13 cellular contexts compared by ENCODE assay signal in genomic region chr13:40406405-40407138, GRCh38.
DNase-seq lines count a peak whose midpoint lies in the region; ATAC-seq, FAIRE-seq and TF ChIP-seq lines count a peak whose summit lies in the region.
"Had no signal": no experiment of that assay in that cellular context is flagged by ENCODE, and none has a peak within 500 bp of the region (broad histone marks: within the 10 kb centered on the region; RNA-seq: fewer than 3 reads in every experiment).

No MANE protein-coding gene starts in this region.

- no peaks in the 10 kb centered on the region for H3K27me3 Mint-ChIP-seq in immature natural killer cell (ENCODE audit: low read depth in 3 of 3)
- H3K27me3 Mint-ChIP-seq: activated T-cell treated with anti-CD3 and anti-CD28 coated beads, Interleukin-2, amount 50 U/mL, for 24 hours had no signal

- no peaks in the 10 kb centered on the region for H3K27me3 ChIP-seq in endothelial cell of umbilical vein (ENCODE audit: control insufficient read depth in 2 of 2, insufficient read depth in 2 of 2, low read length in 2 of 2)
- H3K27me3 ChIP-seq: neural progenitor cell had no signal

- H3K4me3 ChIP-seq in AG04449 (ENCODE audit: low read depth, low read length): no peak overlapping the region
- no peak overlapping the region for H3K4me3 ChIP-seq in endothelial cell of umbilical vein (replicated peaks in 1 of 3; ENCODE audit: insufficient read depth in 1 of 3, low read depth in 1 of 3, low read length in 3 of 3)
- H3K4me3 ChIP-seq in mucosa of descending colon: no peak overlapping the region
- H3K4me3 ChIP-seq in lower leg skin (ENCODE audit: low read depth, poor library complexity, severe bottlenecking): no peak overlapping the region
- H3K4me3 ChIP-seq: neural progenitor cell had no signal

- no peaks in the 10 kb centered on the region for H4K20me1 ChIP-seq in endothelial cell of umbilical vein (replicated peaks; ENCODE audit: control insufficient read depth, extremely low read depth, insufficient read depth, low read length)

- H2AFZ ChIP-seq in endothelial cell of umbilical vein (ENCODE audit: low read depth, low read length): no peak overlapping the region
- H2AFZ ChIP-seq: neural progenitor cell had no signal

- no peaks in the 10 kb centered on the region for H3K79me2 ChIP-seq in endothelial cell of umbilical vein (ENCODE audit: control insufficient read depth, insufficient read depth, low read length)

- peak; percentile 42 for ATAC-seq in mucosa of descending colon

- peak overlapping the region; percentile 18 for H3K4me2 ChIP-seq in endothelial cell of umbilical vein (ENCODE audit: insufficient read depth, low read length)
- H3K4me2 ChIP-seq: neural progenitor cell had no signal

- H3K9me3 ChIP-seq in endothelial cell of umbilical vein (replicated peaks; ENCODE audit: control insufficient read depth, insufficient read depth, low read length) (no peaks in the 10 kb centered on the region), mucosa of descending colon (no peaks in the 10 kb centered on the region)

- H3K9me1 ChIP-seq in endothelial cell of umbilical vein (replicated peaks; ENCODE audit: control insufficient read depth, extremely low read depth, insufficient read depth, low read length): no peaks in the 10 kb centered on the region

- H3K27ac ChIP-seq in endothelial cell of umbilical vein (ENCODE audit: insufficient read depth, low read depth, low read length): peak overlapping the region; percentile 34
- H3K27ac ChIP-seq: neural progenitor cell had no signal

- H3K4me1 Mint-ChIP-seq in immature natural killer cell: peaks cover 20 to 23% of the 10 kb centered on the region in 2 donors

- TF ChIP-seq CTCF in AG04449 (IDR thresholded peaks at IDR 0.05; ENCODE audit: insufficient read depth, low read length, missing control alignments): no peak
- TF ChIP-seq CTCF in endothelial cell of umbilical vein (IDR thresholded peaks at IDR 0.05; ENCODE audit: extremely low read depth in 1 of 2, insufficient read depth in 1 of 2, low read depth in 1 of 2, low read length in 2 of 2): no peak
- no peak for TF ChIP-seq CTCF in mucosa of descending colon (IDR thresholded peaks at IDR 0.05)
- TF ChIP-seq CTCF in lower leg skin (IDR thresholded peaks at IDR 0.05): no peak

- H3K36me3 Mint-ChIP-seq in immature natural killer cell: peaks cover 0 to 5% (median 0%) of the 10 kb centered on the region in 3 donors

- WGBS in lower leg skin, 2 donors: 76 to 84% methylated on average over 6 of the region's 6 CpGs

- no peak overlapping the region for H3K9ac ChIP-seq in endothelial cell of umbilical vein (replicated peaks; ENCODE audit: extremely low read depth, insufficient read depth, low read length)
- H3K9ac ChIP-seq: neural progenitor cell had no signal

- dilution Hi-C loops in endothelial cell of umbilical vein (cut with MboI; ENCODE audit: extremely low pct_ligation_motif_present, low sequenced_read_pairs): no loop called here

- POLR2A ChIA-PET in AG04449 (lab: Yijun Ruan, JAX): no interaction called here
- POLR2A ChIA-PET in endothelial cell of umbilical vein (lab: Charles Lee): interaction anchor here (0.6 kb wide), 1 partner anchor 275 kb away, joined by 3 read pairs; no protein-coding TSS in a partner anchor

- DNase-seq in AG04449 (ENCODE audit: low read depth, low spot score) (peak; percentile 46), LoVo (ENCODE audit: low spot score) (peak; percentile 87), endothelial cell of umbilical vein (ENCODE audit: low read depth, low spot score) (peak; percentile 35), mucosa of descending colon (no peak), NCI-H1092 (lab: John Stamatoyannopoulos, UW) (no peak), immature natural killer cell (no peak), lower leg skin (ENCODE audit: low spot score in 2 of 2) (no peak), NCI-H2171 (lab: John Stamatoyannopoulos, UW) (no peak)
- DNase-seq: activated T-cell treated with anti-CD3 and anti-CD28 coated beads, Interleukin-2, amount 50 U/mL, for 24 hours; C1 segment of cervical spinal cord; NCI-H187 had no signal

- FAIRE-seq in endothelial cell of umbilical vein (lab: Jason Lieb, UNC): no peak
- FAIRE-seq: TTC549 had no signal

- CTCF ChIA-PET in AG04449 (lab: Yijun Ruan, JAX): interaction anchor here (0.6 kb wide), 1 partner anchor 858 kb away, joined by 3 read pairs; no protein-coding TSS in a partner anchor
- CTCF ChIA-PET in endothelial cell of umbilical vein (lab: Charles Lee): interaction anchor here (1.0 kb wide), 1 partner anchor 33 kb away, joined by 4 read pairs; no protein-coding TSS in a partner anchor

- no peaks in the 10 kb centered on the region for H3K9me3 Mint-ChIP-seq in immature natural killer cell
- H3K9me3 Mint-ChIP-seq: activated T-cell treated with anti-CD3 and anti-CD28 coated beads, Interleukin-2, amount 50 U/mL, for 24 hours had no signal

- H3K27ac Mint-ChIP-seq in immature natural killer cell: no peak overlapping the region
- H3K27ac Mint-ChIP-seq: activated T-cell treated with anti-CD3 and anti-CD28 coated beads, Interleukin-2, amount 50 U/mL, for 24 hours; neural progenitor cell had no signal

- no peak overlapping the region for H3K4me3 Mint-ChIP-seq in immature natural killer cell
- H3K4me3 Mint-ChIP-seq: activated T-cell treated with anti-CD3 and anti-CD28 coated beads, Interleukin-2, amount 50 U/mL, for 24 hours; neural progenitor cell had no signal

- intact Hi-C loops in endothelial cell of umbilical vein (cut with micrococcal nuclease) (loop anchor here (10.0 kb wide), 1 partner anchor 532 kb away; no protein-coding TSS in a partner anchor), mucosa of descending colon (cut with DNase I, micrococcal nuclease) (no loop called here), lower leg skin (cut with DNase I; ENCODE audit: low total_unique reads) (no loop called here)

- TF ChIP-seq POLR2A in endothelial cell of umbilical vein (IDR thresholded peaks at IDR 0.05; ENCODE audit: low read depth, low read length): no peak
- no peak for TF ChIP-seq POLR2A in lower leg skin (IDR thresholded peaks at IDR 0.05)

- H3K36me3 ChIP-seq in endothelial cell of umbilical vein (ENCODE audit: control insufficient read depth in 2 of 2, extremely low read depth in 1 of 2, insufficient read depth in 2 of 2, low read length in 2 of 2) (no peaks in the 10 kb centered on the region), mucosa of descending colon (ENCODE audit: low read depth) (no peaks in the 10 kb centered on the region)
- H3K36me3 ChIP-seq: neural progenitor cell had no signal

- no TSS peak for BruUV-seq in endothelial cell of umbilical vein (replicated peaks; lab: Mats Ljungman, UMichigan)

- H3K4me1 ChIP-seq in endothelial cell of umbilical vein (ENCODE audit: control insufficient read depth, extremely low read depth, insufficient read depth, low read length): peaks cover 35% of the 10 kb centered on the region
- H3K4me1 ChIP-seq in mucosa of descending colon (ENCODE audit: low read depth): peaks cover 18% of the 10 kb centered on the region
- H3K4me1 ChIP-seq: neural progenitor cell had no signal

TF ChIP-seq in endothelial cell of umbilical vein, 7 proteins besides CTCF, POLR2A, EP300 and RAD21:
- TF ChIP-seq MAX (IDR thresholded peaks at IDR 0.05; ENCODE audit: insufficient read depth, insufficient read length) (peak; percentile 39), MYC (IDR thresholded peaks at IDR 0.05; ENCODE audit: low read depth, low read length) (no peak), EZH2 (IDR thresholded peaks at IDR 0.05; ENCODE audit: borderline replicate concordance, low read depth, low read length, severe bottlenecking) (no peak), FOS (IDR thresholded peaks at IDR 0.05; ENCODE audit: borderline replicate concordance, insufficient read depth, low read length) (peak; percentile 9), JUN (IDR thresholded peaks at IDR 0.05; ENCODE audit: borderline replicate concordance, insufficient read depth, insufficient read length, low read depth) (peak; percentile 41)

Comparison
In these comparisons a context has a peak if more than half of its experiments do, and no peak if none do; other contexts are left out.
1. DNase-seq: peak in AG04449 (single experiment), LoVo (single experiment) and endothelial cell of umbilical vein (single experiment); none in mucosa of descending colon (0 of 3), NCI-H1092 (single experiment), immature natural killer cell (0 of 3), lower leg skin (0 of 2) and NCI-H2171 (single experiment).